ENCODE assay signal across 8 cellular contexts in the genomic region with DNA sequence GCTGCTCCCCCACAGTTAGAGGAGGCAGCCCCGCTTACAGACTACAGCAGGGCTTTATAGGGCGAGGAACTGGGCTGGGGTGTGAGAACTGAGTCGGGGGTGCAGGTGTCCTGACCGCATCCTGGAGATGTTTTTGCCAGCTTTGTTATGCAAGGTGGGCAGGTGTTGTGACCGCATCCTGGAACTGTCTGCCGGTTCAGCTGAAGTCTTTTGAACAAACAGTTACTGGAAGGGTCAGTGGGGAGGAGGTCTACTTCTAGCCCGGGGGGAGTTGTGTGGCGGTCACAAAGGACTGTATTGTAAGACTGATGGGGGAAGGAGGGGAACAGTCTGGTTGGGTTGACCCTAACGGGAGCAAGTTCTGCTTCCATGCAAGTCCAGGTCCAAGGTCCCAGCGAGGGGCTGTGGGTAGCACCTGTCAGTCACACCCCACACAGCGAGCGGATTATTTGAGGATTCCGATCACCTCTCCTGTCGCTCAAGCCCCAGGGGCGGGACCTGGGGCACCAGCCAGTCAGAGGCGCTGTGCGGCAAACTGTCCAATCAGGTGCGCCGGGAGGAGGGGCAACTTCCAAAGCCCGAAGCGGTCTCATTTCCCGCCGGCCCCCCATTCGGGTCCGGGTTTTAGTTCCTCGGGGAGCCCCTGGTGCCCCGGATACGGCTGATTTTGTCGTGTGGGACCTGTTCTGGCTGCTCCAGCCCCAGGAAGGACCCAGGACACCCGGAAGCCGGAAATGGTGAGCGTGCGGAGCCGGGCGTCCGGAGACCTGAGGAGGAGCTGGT. TPM values are rescaled to one million over a fixed set of nuclear protein-coding genes. Genes with fewer than 3 reads are reported as not detected.
DNase-seq lines count a peak whose midpoint lies in the region; ATAC-seq lines count a peak whose summit lies in the region.

A gene (plus strand): TSS at position 610 of the 783 bp plus-strand sequence. CDS start 125 bp downstream, at position 735.

- ATAC-seq in GM21360 (IDR thresholded peaks at IDR 0.05; ENCODE audit: unreplicated experiment): peak; percentile 70

- DNase-seq in COLO829 (ENCODE audit: low spot score) (peak; percentile 79), HT-29 (ENCODE audit: low spot score) (peak; percentile 92), lung microvascular endothelial cell (ENCODE audit: low read depth in 2 of 2) (peak; percentile 91 to 94)
- peak; percentile 97 for DNase-seq in NK-92 treated with Interleukin-12 subunit alpha and Interleukin-12 subunit beta, amount 100 ng/mL, for 24 hours (lab: John Stamatoyannopoulos, UW)
- peak; percentile 82 to 89 for DNase-seq in activated CD8-positive, alpha-beta memory T cell treated with anti-CD3 and anti-CD28 coated beads for 1 hour (ENCODE audit: extremely low read depth in 1 of 2, low read depth in 1 of 2)
- DNase-seq in effector CD8-positive, alpha-beta T cell (lab: John Stamatoyannopoulos, UW): peak; percentile 87
- peak; percentile 87 to 88 (median 87) for DNase-seq in stimulated activated CD4-positive, alpha-beta T cell treated with anti-CD3 and anti-CD28 coated beads, TNF-alpha, amount 100 ng/mL, for 4 hours (ENCODE audit: low read depth in 3 of 3)

RNA-seq across cellular contexts. Expression of the gene that starts here (rescaled TPM):
- total RNA-seq in HT-29 (2014; rRNA removed; shearing (Covaris generic)): 2.0 and 4.6 TPM in 2 replicates
- total RNA-seq in lung microvascular endothelial cell: 8.3 and 10.1 TPM in 2 replicates

Comparison
In these comparisons a context has a peak if more than half of its experiments do, and no peak if none do; other contexts are left out.
1. Peak in every context shown above with its lines: DNase-seq and ATAC-seq.